In the genomic region with DNA sequence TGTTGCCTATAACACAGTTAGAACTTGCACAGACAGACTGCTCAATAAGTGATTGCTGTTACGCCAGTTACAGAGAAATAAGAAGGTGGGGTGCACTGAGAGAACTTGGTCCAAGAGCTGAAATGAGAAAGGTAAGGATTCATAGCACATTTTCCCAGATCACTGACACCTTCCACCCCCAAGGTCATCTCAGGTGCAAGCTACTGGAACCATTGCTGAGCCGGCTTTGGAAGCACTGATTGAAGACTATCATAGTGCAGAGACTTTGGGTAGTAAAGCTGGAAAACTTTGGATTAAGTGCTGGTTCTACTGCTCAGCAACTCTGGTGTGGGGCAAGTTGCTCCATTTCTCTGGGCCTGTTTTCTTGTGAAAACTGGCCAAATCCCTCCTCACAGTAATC, we compare ENCODE assay signal across 22 cellular contexts.
"Had no signal": no experiment of that assay in that cellular context is flagged by ENCODE, and none has a peak within 500 bp of the region (broad histone marks: within the 10 kb centered on the region; RNA-seq: fewer than 3 reads in every experiment).

No MANE protein-coding gene starts in this region.

- H3K9me3 Mint-ChIP-seq: activated T-helper 2 cell treated with anti-CD3 and anti-CD28 coated beads, Interferon-gamma antibody, Interleukin-2, Interleukin-4, amounts not matched to agents 10 μg/mL and 5 μg/mL and 100 μg/mL, durations not matched to agents 14 hours and 24 hours and 36 hours; endodermal cell; natural killer cell; stimulated activated naive B cell treated with anti-CD40 and anti-IgM and Interleukin-4, amounts not matched to agents 10 μg/mL and 1 μg/mL and 100 μg/mL, for 72 hours; T-cell had no signal

- H3K4me1 Mint-ChIP-seq: endodermal cell had no signal

- H3K27ac ChIP-seq: neutrophil, pancreas, thyroid gland, upper lobe of right lung had no signal

- H3K27ac Mint-ChIP-seq: activated CD8-positive, alpha-beta T cell treated with anti-CD3 and anti-CD28 coated beads, Interleukin-2, amount 10 ng/mL, durations not matched to agents 7 days and 5 days; activated naive CD8-positive, alpha-beta T cell; activated T-helper 2 cell treated with anti-CD3 and anti-CD28 coated beads, Interferon-gamma antibody, Interleukin-2, Interleukin-4, amounts not matched to agents 10 μg/mL and 5 μg/mL and 100 μg/mL, durations not matched to agents 14 hours and 24 hours and 36 hours; endodermal cell; T-cell had no signal

- ATAC-seq: activated CD8-positive, alpha-beta T cell treated with anti-CD3 and anti-CD28 coated beads, Interleukin-2, amount 10 ng/mL, durations not matched to agents 7 days and 5 days; natural killer cell; stimulated activated naive B cell treated with anti-CD40 and anti-IgM and Interleukin-4, amounts not matched to agents 10 μg/mL and 1 μg/mL and 100 μg/mL, for 72 hours; T-cell had no signal

- H3K4me3 Mint-ChIP-seq: activated CD8-positive, alpha-beta T cell treated with anti-CD3 and anti-CD28 coated beads, Interleukin-2, amount 10 ng/mL, durations not matched to agents 7 days and 5 days; activated naive CD8-positive, alpha-beta T cell; endodermal cell; natural killer cell; stimulated activated naive B cell treated with anti-CD40 and anti-IgM and Interleukin-4, amounts not matched to agents 10 μg/mL and 1 μg/mL and 100 μg/mL, for 72 hours; T-cell had no signal

- H3K9me3 ChIP-seq: neutrophil, pancreas, thyroid gland, upper lobe of right lung had no signal

- H3K4me1 ChIP-seq: pancreas had no signal

- H3K36me3 Mint-ChIP-seq: activated naive CD8-positive, alpha-beta T cell; natural killer cell had no signal

- H3K27me3 ChIP-seq: neutrophil, pancreas, thyroid gland, upper lobe of right lung had no signal

- H3K27me3 Mint-ChIP-seq: activated naive CD8-positive, alpha-beta T cell; stimulated activated naive B cell treated with anti-CD40 and anti-IgM and Interleukin-4, amounts not matched to agents 10 μg/mL and 1 μg/mL and 100 μg/mL, for 72 hours; T-cell had no signal

- DNase-seq: activated CD4-positive, alpha-beta T cell treated with anti-CD3 and anti-CD28 coated beads for 1 hour; activated CD4-positive, alpha-beta T cell treated with anti-CD3 and anti-CD28 coated beads, Interleukin-2, amount 50 U/mL, for 1 hour; activated CD8-positive, alpha-beta T cell treated with anti-CD3 and anti-CD28 coated beads, Interleukin-2, amount 10 ng/mL, durations not matched to agents 7 days and 5 days; activated naive CD4-positive, alpha-beta T cell; cerebellar nuclear complex; endodermal cell; hippocampal formation; kidney glomerular epithelial cell; midbrain; natural killer cell; pancreas; small intestine; stimulated activated CD4-positive, alpha-beta T cell treated with anti-CD3 and anti-CD28 coated beads, Interleukin-2, amount 100 ng/mL, for 48 hours; stimulated activated CD8-positive, alpha-beta memory T cell treated with anti-CD3 and anti-CD28 coated beads, Interleukin-4, amount 100 ng/mL, for 48 hours; stimulated activated naive B cell treated with anti-CD40 and anti-IgM and Interleukin-4, amounts not matched to agents 10 μg/mL and 1 μg/mL and 100 μg/mL, for 72 hours; T-cell; thyroid gland; upper lobe of right lung had no signal

- H3K4me3 ChIP-seq: coronary artery, pancreas, thyroid gland, upper lobe of right lung had no signal
